In genomic region chrX:12973561-12974216, GRCh38 we compare ENCODE assay signal across 8 cellular contexts. TPM values are rescaled to one million over a fixed set of nuclear protein-coding genes. Genes with fewer than 3 reads are reported as not detected.
DNase-seq lines count a peak whose midpoint lies in the region; ATAC-seq and TF ChIP-seq lines count a peak whose summit lies in the region.

No MANE protein-coding gene starts in this region.

- ATAC-seq in Panc1 (no peak), GM19328 (IDR thresholded peaks at IDR 0.05; ENCODE audit: unreplicated experiment) (no peak), HG02610 (IDR thresholded peaks at IDR 0.05; ENCODE audit: unreplicated experiment) (no peak)
- peak; percentile 6 to 7 for ATAC-seq in naive thymus-derived CD8-positive, alpha-beta T cell

- H3K9me3 ChIP-seq in Panc1 (ENCODE audit: control insufficient read depth, insufficient read depth, low read depth, low read length) (no peaks in the 10 kb centered on the region), breast epithelium (peaks cover 0 to 5% of the 10 kb centered on the region in 2 donors)

- H3K4me1 Mint-ChIP-seq in naive thymus-derived CD8-positive, alpha-beta T cell: peaks cover 8 to 48% (median 28%) of the 10 kb centered on the region in 4 donors

- H3K4me3 ChIP-seq in Panc1 (ENCODE audit: low read depth in 2 of 2, low read length in 2 of 2) (peak overlapping the region; percentile 54 to 68; a peak in 2 of 4 replicates), breast epithelium (peak overlapping the region; percentile 67 to 78 (median 72))

- no peaks in the 10 kb centered on the region for H3K27me3 Mint-ChIP-seq in naive thymus-derived CD8-positive, alpha-beta T cell

- H3K4me1 ChIP-seq in Panc1 (ENCODE audit: control insufficient read depth, insufficient read depth, low read length) (peaks cover 7% of the 10 kb centered on the region), breast epithelium (no peaks in the 10 kb centered on the region)

- no peak for DNase-seq in Panc1 (ENCODE audit: low read depth, low spot score)
- no peak for DNase-seq in breast epithelium (ENCODE audit: low spot score in 2 of 2)
- peak in 8 of 10 donors; percentile 20 to 79 (median 54) for DNase-seq in naive thymus-derived CD8-positive, alpha-beta T cell
- no peak for DNase-seq in LoVo (ENCODE audit: low spot score)
- DNase-seq in NCI-H187 (lab: John Stamatoyannopoulos, UW): no peak

- CTCF ChIA-PET in Panc1 (lab: Charles Lee): no interaction called here

- in situ Hi-C loops in Panc1 (cut with HindIII; ENCODE audit: low pct_unique_long_range_greater_than_20kb, low sequenced_read_pairs): no loop called here

- intact Hi-C loops in Panc1 (cut with micrococcal nuclease; ENCODE audit: unreplicated experiment) (loop anchor here (10.0 kb wide), 2 partner anchors 101 to 511 kb away; no protein-coding TSS in a partner anchor), breast epithelium (cut with DNase I; ENCODE audit: low total_unique reads) (loop anchor here (10.0 kb wide), 1 partner anchor 521 kb away; no protein-coding TSS in a partner anchor)

- H3K27me3 ChIP-seq in Panc1 (ENCODE audit: control insufficient read depth, insufficient read depth, low read length): no peaks in the 10 kb centered on the region
- H3K27me3 ChIP-seq in breast epithelium: peaks cover 6 to 29% of the 10 kb centered on the region in 2 donors

- BruUV-seq in Panc1 (replicated peaks; lab: Mats Ljungman, UMichigan): no TSS peak

- H3K27ac Mint-ChIP-seq in naive thymus-derived CD8-positive, alpha-beta T cell: peak overlapping the region; percentile 93 to 98 (median 97)

- peak overlapping the region; percentile 95 to 99 (median 97) for H3K4me3 Mint-ChIP-seq in naive thymus-derived CD8-positive, alpha-beta T cell

- TF ChIP-seq CTCF in Panc1 (IDR thresholded peaks at IDR 0.05): no peak
- no peak for TF ChIP-seq CTCF in breast epithelium (IDR thresholded peaks at IDR 0.05)

- H3K36me3 ChIP-seq in Panc1 (ENCODE audit: control insufficient read depth, insufficient read depth, low read length) (no peaks in the 10 kb centered on the region; the same call in none of the 2 replicates), breast epithelium (no peaks in the 10 kb centered on the region)

- H3K9me3 Mint-ChIP-seq in naive thymus-derived CD8-positive, alpha-beta T cell: peaks cover 0 to 21% (median 0%) of the 10 kb centered on the region in 9 donors

- peak; percentile 26 for TF ChIP-seq POLR2A in GM18526 (IDR thresholded peaks at IDR 0.05; ENCODE audit: extremely low read depth, insufficient read length)
- no peak for TF ChIP-seq POLR2A in breast epithelium (IDR thresholded peaks at IDR 0.05)

- H3K36me3 Mint-ChIP-seq in naive thymus-derived CD8-positive, alpha-beta T cell: peaks cover 33 to 46% (median 34%) of the 10 kb centered on the region in 3 donors

- peak overlapping the region; percentile 96 for H3K27ac ChIP-seq in Panc1 (ENCODE audit: low read length)
- H3K27ac ChIP-seq in breast epithelium: peak overlapping the region; percentile 92 to 96

- POLR2A ChIA-PET in Panc1 (lab: Charles Lee): no interaction called here
- POLR2A ChIA-PET in naive thymus-derived CD8-positive, alpha-beta T cell (lab: Charles Lee): interaction anchor here (1.1 to 24.3 kb wide), 15 partner anchors 9 to 761 kb away, joined by 3 to 1336 read pairs (median 16); partner anchors contain the start of genes OFD1 and TRAPPC2

RNA-seq across cellular contexts. Expression of gene TMSB4X, which starts 1.2 kb away (rescaled TPM):
- 2,928 TPM for total RNA-seq in Panc1 (2021; ENCODE audit: unreplicated experiment)
- polyA plus RNA-seq in Panc1 (2012; ENCODE audit: insufficient read length): 5,442 TPM
- 1,000 to 10,000 TPM; 1,496 to 5,389 (median 3,453) TPM for total RNA-seq in breast epithelium
- 1,000 to 10,000 TPM; 4,350 to 4,478 TPM for total RNA-seq in naive thymus-derived CD8-positive, alpha-beta T cell
- over 10,000 TPM; 23,903 to 30,039 (median 28,786) TPM for polyA plus RNA-seq in naive thymus-derived CD8-positive, alpha-beta T cell

Comparison
In these comparisons a context has a peak if more than half of its experiments do, and no peak if none do; other contexts are left out.
1. ATAC-seq: peak in naive thymus-derived CD8-positive, alpha-beta T cell (2 of 2); none in Panc1 (single experiment), GM19328 (single experiment) and HG02610 (single experiment).
2. DNase-seq: peak in naive thymus-derived CD8-positive, alpha-beta T cell (8 of 10); none in Panc1 (single experiment), breast epithelium (0 of 2), LoVo (single experiment) and NCI-H187 (0 of 2).